In genomic region chr17:40415390-40415789, GRCh38 we compare ENCODE assay signal across 8 cellular contexts. TPM values are rescaled to one million over a fixed set of nuclear protein-coding genes. Genes with fewer than 3 reads are reported as not detected.
A peak's percentile ranks its signal among the peaks of the same experiment; 100 is the strongest.
DNase-seq lines count a peak whose midpoint lies in the region; ATAC-seq and TF ChIP-seq lines count a peak whose summit lies in the region.

No MANE protein-coding gene starts in this region.

- TF ChIP-seq EP300 in neural cell (conservative IDR thresholded peaks at IDR 0.05; ENCODE audit: poor library complexity, severe bottlenecking) = no peak

- ATAC-seq in HG02852 (IDR thresholded peaks at IDR 0.05; ENCODE audit: unreplicated experiment) = no peak
- ATAC-seq in HG02938 (IDR thresholded peaks at IDR 0.05; ENCODE audit: unreplicated experiment) = no peak
- no peak for ATAC-seq in GM21619 (IDR thresholded peaks at IDR 0.05; ENCODE audit: unreplicated experiment)

- no peak overlapping the region for H3K4me2 ChIP-seq in neural cell (ENCODE audit: low read length)

- H3K9me3 ChIP-seq in neural cell (ENCODE audit: low read length) = no peaks in the 10 kb centered on the region

- DNase-seq in AG20443 (ENCODE audit: low spot score) (peak; percentile 39), GM12865 (ENCODE audit: low read depth) (peak; percentile 56), NCI-H82 treated with DMSO at 0.1 percent for 48 hours (lab: John Stamatoyannopoulos, UW; ENCODE audit: unreplicated experiment) (peak; percentile 46), choroid plexus epithelial cell (ENCODE audit: low read depth) (peak; percentile 76)

- no peaks in the 10 kb centered on the region for H3K27me3 ChIP-seq in neural cell (ENCODE audit: insufficient read depth, low read depth, low read length)

- H2AFZ ChIP-seq in neural cell (ENCODE audit: low read depth, low read length) = no peak overlapping the region

- no peaks in the 10 kb centered on the region for H4K20me1 ChIP-seq in neural cell (ENCODE audit: insufficient read depth)

- peak; percentile 85 for TF ChIP-seq RAD21 in neural cell (conservative IDR thresholded peaks at IDR 0.05)

- H3K36me3 ChIP-seq in neural cell (ENCODE audit: insufficient read depth, low read length) = no peaks in the 10 kb centered on the region

- H3K79me2 ChIP-seq in neural cell (replicated peaks; ENCODE audit: insufficient read depth, low read length) = peaks cover 22% of the 10 kb centered on the region

- no peaks in the 10 kb centered on the region for H3F3A ChIP-seq in neural cell (ENCODE audit: insufficient read depth, low read length, poor library complexity, severe bottlenecking)

- TF ChIP-seq CTCF in GM12865 (IDR thresholded peaks at IDR 0.05; ENCODE audit: insufficient read depth, low read depth, low read length, missing control alignments) (peak; percentile 43), choroid plexus epithelial cell (conservative IDR thresholded peaks at IDR 0.05; ENCODE audit: low read depth, low read length) (peak; percentile 57), neural cell (IDR thresholded peaks at IDR 0.05; ENCODE audit: poor library complexity, severe bottlenecking) (peak; percentile 83)

- no peak overlapping the region for H3K27ac ChIP-seq in neural cell (ENCODE audit: low read length)

- H3K4me3 ChIP-seq in GM12865 (ENCODE audit: low read depth, low read length) (no peak overlapping the region), choroid plexus epithelial cell (ENCODE audit: low read depth, low read length) (peak overlapping the region; percentile 38), neural cell (ENCODE audit: low read length) (no peak overlapping the region)

- no peak overlapping the region for H3K9ac ChIP-seq in neural cell (ENCODE audit: low read length)

- H3K9me2 ChIP-seq in neural cell (ENCODE audit: insufficient read depth, low read length) = no peaks in the 10 kb centered on the region

TF ChIP-seq in neural cell, 6 proteins besides CTCF, POLR2A, EP300 and RAD21:
- no peak for TF ChIP-seq MXI1 (conservative IDR thresholded peaks at IDR 0.05; ENCODE audit: poor library complexity, severe bottlenecking)
- TF ChIP-seq TAF1 (IDR thresholded peaks at IDR 0.05; ENCODE audit: low read depth) = no peak
- peak; percentile 84 for TF ChIP-seq SMC3 (conservative IDR thresholded peaks at IDR 0.05; ENCODE audit: poor library complexity)

RNA-seq across cellular contexts. Expression of gene TOP2A, which starts 2.3 kb away (rescaled TPM):
- 5.3 and 7.8 TPM in 2 replicates for polyA plus RNA-seq in neural cell
- 4.6 and 8.1 TPM in 2 replicates for polyA minus RNA-seq in neural cell

RNA-seq across cellular contexts. Expression of gene IGFBP4, which starts 27.9 kb away (rescaled TPM):
- polyA plus RNA-seq in neural cell = 0.32 and 1.3 TPM in 2 replicates
- 0.97 and 1.2 TPM in 2 replicates for polyA minus RNA-seq in neural cell

RNA-seq across cellular contexts. Expression of gene GJD3, which starts 50.9 kb away (rescaled TPM):
- polyA plus RNA-seq in neural cell = not detected in 2 replicates
- 0.73 TPM in 1 of 2 replicates, not detected in the other for polyA minus RNA-seq in neural cell
